ENCODE assay signal across 9 cellular contexts in the genomic region with DNA sequence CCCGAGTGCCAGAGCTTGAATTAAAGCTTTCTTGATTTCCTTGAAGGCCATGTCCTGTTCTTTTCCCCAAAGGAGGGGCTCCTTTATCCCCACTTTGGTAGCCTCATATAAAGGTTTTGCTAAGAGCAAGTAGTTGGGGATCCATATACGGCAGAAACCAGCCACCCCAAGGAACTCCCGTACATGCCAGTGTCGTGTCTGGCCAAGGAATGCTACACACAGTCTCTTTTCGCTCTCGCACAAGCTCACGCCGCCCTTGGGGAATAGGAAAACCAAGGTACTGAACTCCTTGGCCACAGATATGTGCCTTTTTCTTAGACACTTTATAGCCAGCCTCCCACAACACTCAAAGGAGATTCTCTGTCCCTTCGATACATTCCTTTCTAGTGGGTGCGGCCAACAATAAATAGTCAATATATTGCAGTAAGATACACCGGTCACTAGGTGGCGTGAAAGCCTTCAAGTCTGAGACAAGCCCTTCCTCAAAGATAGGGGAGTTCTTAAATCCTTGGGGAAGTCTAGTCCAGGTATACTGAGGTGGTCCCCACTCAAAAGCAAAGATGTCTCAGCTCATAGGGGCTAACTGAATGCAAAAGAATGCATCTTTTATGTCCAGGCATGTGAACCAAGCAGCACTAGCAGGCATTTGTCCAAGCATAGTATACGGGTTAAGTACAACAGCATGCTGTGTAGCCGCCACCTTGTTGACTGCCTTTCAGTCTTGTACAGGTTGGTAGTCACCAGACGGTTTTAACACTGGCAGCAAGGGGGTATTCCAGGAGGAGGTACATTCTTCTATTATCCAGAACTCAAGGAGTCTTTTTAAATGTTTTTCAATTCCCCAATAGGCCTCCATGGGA. TPM values are rescaled to one million over a fixed set of nuclear protein-coding genes. Genes with fewer than 3 reads are reported as not detected.
DNase-seq lines count a peak whose midpoint lies in the region; ATAC-seq and TF ChIP-seq lines count a peak whose summit lies in the region.
"Had no signal": no experiment of that assay in that cellular context is flagged by ENCODE, and none has a peak within 500 bp of the region (broad histone marks: within the 10 kb centered on the region; RNA-seq: fewer than 3 reads in every experiment).

No MANE protein-coding gene starts in this region.

- no peaks in the 10 kb centered on the region for H3K36me3 ChIP-seq in Peyer's patch
- H3K36me3 ChIP-seq in lower lobe of right lung: no peaks in the 10 kb centered on the region
- H3K36me3 ChIP-seq in upper lobe of left lung: no peaks in the 10 kb centered on the region

- POLR2A ChIA-PET in GM10248 (lab: Yijun Ruan, JAX): no interaction called here

- H3K4me1 ChIP-seq in Peyer's patch (no peaks in the 10 kb centered on the region), lower lobe of right lung (no peaks in the 10 kb centered on the region), upper lobe of left lung (no peaks in the 10 kb centered on the region)

- H3K9me3 ChIP-seq in Peyer's patch (no peaks in the 10 kb centered on the region), lower lobe of right lung (no peaks in the 10 kb centered on the region), upper lobe of left lung (no peaks in the 10 kb centered on the region)

- H3K4me3 Mint-ChIP-seq in chondrocyte (ENCODE audit: unreplicated experiment): peak overlapping the region; percentile 14
- H3K4me3 Mint-ChIP-seq: IgD-negative memory B cell had no signal

- H3K27ac ChIP-seq in Peyer's patch (no peak overlapping the region), lower lobe of right lung (no peak overlapping the region), upper lobe of left lung (no peak overlapping the region)

- TF ChIP-seq EP300 in upper lobe of left lung (IDR thresholded peaks at IDR 0.05): no peak

- peaks cover 3% of the 10 kb centered on the region for H3K4me1 Mint-ChIP-seq in chondrocyte (ENCODE audit: low read depth)

- peaks cover 1% of the 10 kb centered on the region for H3K27me3 Mint-ChIP-seq in chondrocyte (ENCODE audit: low read depth)

- intact Hi-C loops in lower lobe of right lung (cut with DNase I): no loop called here

- no peak for TF ChIP-seq POLR2A in Peyer's patch (IDR thresholded peaks at IDR 0.05)
- TF ChIP-seq POLR2A in upper lobe of left lung (IDR thresholded peaks at IDR 0.05): no peak

- H3K4me3 ChIP-seq in AG10803 (ENCODE audit: low read length): peak overlapping the region; percentile 24
- H3K4me3 ChIP-seq in Jurkat, Clone E6-1 (ENCODE audit: low read length): no peak overlapping the region
- H3K4me3 ChIP-seq in Peyer's patch: no peak overlapping the region
- H3K4me3 ChIP-seq in lower lobe of right lung: no peak overlapping the region
- no peak overlapping the region for H3K4me3 ChIP-seq in upper lobe of left lung

- no peaks in the 10 kb centered on the region for H3K36me3 Mint-ChIP-seq in chondrocyte (ENCODE audit: low read depth)
- H3K36me3 Mint-ChIP-seq: IgD-negative memory B cell had no signal

- peak; percentile 84 to 85 for ATAC-seq in lower lobe of right lung
- ATAC-seq in upper lobe of left lung (ENCODE audit: low FRiP score in 2 of 2): peak; percentile 55 to 73
- ATAC-seq in HG02884 (IDR thresholded peaks at IDR 0.05; ENCODE audit: unreplicated experiment): no peak

- no peak overlapping the region for H3K27ac Mint-ChIP-seq in chondrocyte (ENCODE audit: unreplicated experiment)

- peaks cover under 1% of the 10 kb centered on the region for H3K9me3 Mint-ChIP-seq in chondrocyte (ENCODE audit: low read depth)
- H3K9me3 Mint-ChIP-seq: IgD-negative memory B cell had no signal

- DNase-seq in AG10803 (ENCODE audit: low read depth): peak; percentile 67
- DNase-seq in GM10248 (ENCODE audit: extremely low spot score): peak; percentile 38
- DNase-seq in Jurkat, Clone E6-1 (ENCODE audit: low read depth, low spot score): peak; percentile 15
- peak in 1 of 3 donors; percentile 55 for DNase-seq in Peyer's patch
- no peak for DNase-seq in chondrocyte (ENCODE audit: low spot score)
- no peak for DNase-seq in lower lobe of right lung
- no peak for DNase-seq in upper lobe of left lung

- peak; percentile 65 for TF ChIP-seq CTCF in AG10803 (conservative IDR thresholded peaks at IDR 0.05; ENCODE audit: low read length)
- TF ChIP-seq CTCF in GM10248 (IDR thresholded peaks at IDR 0.05; ENCODE audit: control extremely low read depth, extremely low read depth, low read depth, missing control alignments): peak; percentile 47
- peak in 5 of 6 experiments; percentile 0 to 77 (median 69) for TF ChIP-seq CTCF in Peyer's patch (IDR thresholded peaks at IDR 0.05)
- peak; percentile 81 for TF ChIP-seq CTCF in chondrocyte (IDR thresholded peaks at IDR 0.05)
- peak; percentile 51 for TF ChIP-seq CTCF in lower lobe of right lung (IDR thresholded peaks at IDR 0.05)
- peak; percentile 29 to 66 (median 52) for TF ChIP-seq CTCF in upper lobe of left lung (IDR thresholded peaks at IDR 0.05)

- H3K27me3 ChIP-seq in Peyer's patch: no peaks in the 10 kb centered on the region
- no peaks in the 10 kb centered on the region for H3K27me3 ChIP-seq in lower lobe of right lung (ENCODE audit: low read depth)
- H3K27me3 ChIP-seq in upper lobe of left lung: no peaks in the 10 kb centered on the region

- CTCF ChIA-PET in GM10248 (lab: Yijun Ruan, JAX): interaction anchor here (0.8 to 3.0 kb wide), 6 partner anchors 13 to 421 kb away, joined by 3 to 9 read pairs (median 3); no protein-coding TSS in a partner anchor

- 41 to 44% methylated on average over 9 to 15 of the region's 15 CpGs for WGBS in upper lobe of left lung, 2 donors

RNA-seq across cellular contexts. Expression of a gene that starts 57.8 kb away (rescaled TPM):
- polyA plus RNA-seq in Jurkat, Clone E6-1 (2012; ENCODE audit: insufficient read depth, insufficient read length): not detected
- not detected for total RNA-seq in Peyer's patch
- not detected in 3 replicates for total RNA-seq in chondrocyte
- total RNA-seq in lower lobe of right lung: not detected
- total RNA-seq in upper lobe of left lung: 1 to 10 TPM in 2 of 6 donors, under 1 TPM in 1, not detected in 3; 0.54 to 3.2 (median 2.1) TPM
- polyA plus RNA-seq: IgD-negative memory B cell had no signal

Comparison
In these comparisons a context has a peak if more than half of its experiments do, and no peak if none do; other contexts are left out.
1. DNase-seq: peak in AG10803 (single experiment), GM10248 (single experiment) and Jurkat, Clone E6-1 (single experiment); none in chondrocyte (single experiment), lower lobe of right lung (single experiment) and upper lobe of left lung (0 of 2).
2. Peak in every context shown above with its lines, with median percentiles within 50 percentile points of each other: CTCF ChIP-seq.